Comparison of ENCODE assay signal across 1 cellular context in the genomic region with DNA sequence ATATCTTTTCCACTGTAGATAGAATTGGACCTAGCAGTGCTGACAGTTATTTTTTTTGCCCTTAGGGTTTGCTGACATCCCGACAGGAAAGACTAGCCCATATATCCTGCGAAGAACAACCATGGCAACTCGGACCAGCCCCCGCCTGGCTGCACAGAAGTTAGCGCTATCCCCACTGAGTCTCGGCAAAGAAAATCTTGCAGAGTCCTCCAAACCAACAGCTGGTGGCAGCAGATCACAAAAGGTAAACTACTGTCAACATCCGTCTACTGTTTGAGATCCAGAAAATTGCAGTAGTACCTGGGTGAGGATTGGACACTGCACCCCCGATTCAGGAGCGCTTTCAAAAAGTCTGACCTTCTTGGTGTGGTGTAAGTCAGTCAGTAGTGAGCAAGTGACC.
TF ChIP-seq lines count a peak whose summit lies in the region.

No MANE protein-coding gene starts in this region.

TF ChIP-seq in WTC11, 78 proteins besides CTCF, POLR2A, EP300 and RAD21 (continued from another document):
- TF ChIP-seq E2F4 (CRISPR knock-in tag; IDR thresholded peaks at IDR 0.05; ENCODE audit: borderline replicate concordance, low read depth): no peak
- no peak for TF ChIP-seq ZNF671 (CRISPR knock-in tag; IDR thresholded peaks at IDR 0.05)
- TF ChIP-seq NFE2L1 (CRISPR knock-in tag; IDR thresholded peaks at IDR 0.05): no peak
